ENCODE assay signal across 9 cellular contexts in the genomic region with DNA sequence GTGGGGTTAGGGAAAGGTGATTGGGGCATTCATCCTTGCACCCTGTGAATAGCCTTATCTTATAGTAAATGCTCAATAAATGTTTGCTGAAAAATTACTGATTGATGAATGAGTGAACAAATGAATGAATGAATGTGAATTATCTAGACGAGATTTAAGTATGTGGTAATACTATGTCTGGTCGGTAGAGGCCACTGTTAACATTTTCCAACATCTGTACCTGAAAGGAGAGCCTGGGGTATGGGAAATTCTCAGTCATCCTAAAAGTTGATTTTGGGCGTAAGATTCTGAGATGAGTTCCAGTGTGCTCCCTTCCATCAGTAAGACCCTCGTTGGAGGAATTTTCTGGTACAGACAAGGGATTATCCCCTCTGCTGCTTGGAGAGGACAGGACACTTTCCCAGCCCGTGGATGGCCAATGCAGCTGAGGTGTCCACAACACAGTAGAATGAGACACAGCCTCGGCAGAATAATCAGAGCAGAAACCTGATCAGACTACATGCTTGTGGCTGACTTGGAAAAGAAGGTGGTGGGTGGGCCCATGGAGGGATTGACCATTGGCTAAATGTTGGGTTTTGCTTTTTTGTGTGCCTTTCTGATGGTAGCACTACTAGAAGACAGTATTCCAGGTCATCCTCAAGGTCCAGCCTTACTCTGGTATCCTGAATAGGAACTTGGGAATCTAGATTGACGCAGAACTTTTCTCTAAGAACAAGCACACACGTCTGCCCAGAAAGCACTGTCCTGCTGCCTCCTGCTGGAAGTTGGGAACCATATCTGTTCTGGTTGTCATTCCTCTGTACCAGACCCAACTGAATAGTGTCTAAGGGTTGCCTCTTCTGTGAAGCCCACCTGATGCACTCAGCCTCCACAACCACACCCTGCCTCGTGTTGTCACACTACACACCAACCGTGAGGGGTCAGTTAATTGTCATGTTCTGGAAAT.
DNase-seq lines count a peak whose midpoint lies in the region; ATAC-seq, FAIRE-seq and TF ChIP-seq lines count a peak whose summit lies in the region.
"Had no signal": no experiment of that assay in that cellular context is flagged by ENCODE, and none has a peak within 500 bp of the region (broad histone marks: within the 10 kb centered on the region; RNA-seq: fewer than 3 reads in every experiment).

No MANE protein-coding gene starts in this region.

- H3K4me1 ChIP-seq in BE2C (no peaks in the 10 kb centered on the region), GM23248 (ENCODE audit: insufficient read depth) (no peaks in the 10 kb centered on the region)

- no peaks in the 10 kb centered on the region for H4K20me1 ChIP-seq in GM23248 (ENCODE audit: insufficient read depth)

- in situ Hi-C loops in GM23248 (cut with MboI) = loop anchor here (25.0 kb wide), 1 partner anchor 581 kb away; no protein-coding TSS in a partner anchor

- H3K36me3 Mint-ChIP-seq in nephron progenitor cell (ENCODE audit: low read depth) = no peaks in the 10 kb centered on the region
- H3K36me3 Mint-ChIP-seq in stimulated activated effector memory CD8-positive, alpha-beta T cell treated with anti-CD3 and anti-CD28 coated beads, Interleukin-12 subunit alpha, Interleukin-12 subunit beta, amount 100 ng/mL, for 72 hours = no peaks in the 10 kb centered on the region

- no peaks in the 10 kb centered on the region for H3K9me3 Mint-ChIP-seq in nephron progenitor cell
- H3K9me3 Mint-ChIP-seq in stimulated activated effector memory CD8-positive, alpha-beta T cell treated with anti-CD3 and anti-CD28 coated beads, Interleukin-12 subunit alpha, Interleukin-12 subunit beta, amount 100 ng/mL, for 72 hours = no peaks in the 10 kb centered on the region

- H3K4me3 ChIP-seq in BE2C (ENCODE audit: low read depth, low read length) (no peak overlapping the region), GM23248 (no peak overlapping the region)

- DNase-seq in BE2C (no peak), GM23248 (peak; percentile 30), NCI-H69 (lab: John Stamatoyannopoulos, UW) (peak; percentile 27), nephron progenitor cell (no peak), posterior cingulate gyrus (no peak)
- no peak for DNase-seq in stimulated activated effector memory CD8-positive, alpha-beta T cell treated with anti-CD3 and anti-CD28 coated beads, Interleukin-12 subunit alpha, Interleukin-12 subunit beta, amount 100 ng/mL, for 72 hours (ENCODE audit: low spot score in 2 of 2)

- H3K27me3 Mint-ChIP-seq in nephron progenitor cell (ENCODE audit: low read depth, poor library complexity) = peaks cover 36% of the 10 kb centered on the region

- no peak overlapping the region for H3K4me3 Mint-ChIP-seq in nephron progenitor cell
- H3K4me3 Mint-ChIP-seq in stimulated activated effector memory CD8-positive, alpha-beta T cell treated with anti-CD3 and anti-CD28 coated beads, Interleukin-12 subunit alpha, Interleukin-12 subunit beta, amount 100 ng/mL, for 72 hours = no peak overlapping the region

- H3K9me3 ChIP-seq in BE2C (no peaks in the 10 kb centered on the region), GM23248 (ENCODE audit: low read depth) (no peaks in the 10 kb centered on the region)

- H3K27ac ChIP-seq in GM23248 = no peak overlapping the region
- H3K27ac ChIP-seq: epithelial cell of prostate had no signal

- intact Hi-C loops in posterior cingulate gyrus (cut with DNase I) = no loop called here

- H3K9ac ChIP-seq in GM23248 = no peak overlapping the region

- no peak overlapping the region for H3K27ac Mint-ChIP-seq in nephron progenitor cell
- H3K27ac Mint-ChIP-seq in stimulated activated effector memory CD8-positive, alpha-beta T cell treated with anti-CD3 and anti-CD28 coated beads, Interleukin-12 subunit alpha, Interleukin-12 subunit beta, amount 100 ng/mL, for 72 hours = no peak overlapping the region

- no peaks in the 10 kb centered on the region for H3K79me2 ChIP-seq in GM23248 (ENCODE audit: insufficient read depth)

- H3K9me2 ChIP-seq in GM23248 (ENCODE audit: insufficient read depth) = no peaks in the 10 kb centered on the region

- H3K36me3 ChIP-seq in BE2C (no peaks in the 10 kb centered on the region), GM23248 (ENCODE audit: low read depth) (no peaks in the 10 kb centered on the region)

- WGBS in GM23248 (ENCODE audit: low coverage in 1 of 2, low lambda C conversion rate in 2 of 2, missing lambda C conversion rate in 2 of 2), 2 experiments = 19 to 23% methylated on average over 10 of the region's 10 CpGs

- no peaks in the 10 kb centered on the region for H3F3A ChIP-seq in GM23248 (ENCODE audit: insufficient read depth)

- no peaks in the 10 kb centered on the region for H3K4me1 Mint-ChIP-seq in nephron progenitor cell
- H3K4me1 Mint-ChIP-seq in stimulated activated effector memory CD8-positive, alpha-beta T cell treated with anti-CD3 and anti-CD28 coated beads, Interleukin-12 subunit alpha, Interleukin-12 subunit beta, amount 100 ng/mL, for 72 hours = peaks cover 5% of the 10 kb centered on the region

- no peaks in the 10 kb centered on the region for H3K27me3 ChIP-seq in BE2C
- H3K27me3 ChIP-seq in GM23248 (replicated peaks; ENCODE audit: insufficient read depth) = peaks cover 37% of the 10 kb centered on the region

- no peak overlapping the region for H3K4me2 ChIP-seq in GM23248 (ENCODE audit: unreplicated experiment)

- H2AFZ ChIP-seq in GM23248 = no peak overlapping the region

- TF ChIP-seq CTCF in BE2C (IDR thresholded peaks at IDR 0.05; ENCODE audit: low read depth, low read length) = peak; percentile 59
- TF ChIP-seq CTCF in nephron progenitor cell (IDR thresholded peaks at IDR 0.05) = peak; percentile 64

- TF ChIP-seq POLR2A in GM18505 (IDR thresholded peaks at IDR 0.05; ENCODE audit: borderline replicate concordance, extremely low read depth, insufficient read depth, insufficient read length) = no peak

- FAIRE-seq in endometrium (lab: Jason Lieb, UNC) = peak; percentile 67

- ATAC-seq in GM18505 (IDR thresholded peaks at IDR 0.05; ENCODE audit: unreplicated experiment) = no peak
- ATAC-seq in stimulated activated effector memory CD8-positive, alpha-beta T cell treated with anti-CD3 and anti-CD28 coated beads, Interleukin-12 subunit alpha, Interleukin-12 subunit beta, amount 100 ng/mL, for 72 hours = no peak

Comparison
In these comparisons a context has a peak if more than half of its experiments do, and no peak if none do; other contexts are left out.
1. DNase-seq: peak in GM23248 (single experiment) and NCI-H69 (single experiment); none in BE2C (single experiment), nephron progenitor cell (single experiment), posterior cingulate gyrus (0 of 10) and stimulated activated effector memory CD8-positive, alpha-beta T cell treated with anti-CD3 and anti-CD28 coated beads, Interleukin-12 subunit alpha, Interleukin-12 subunit beta, amount 100 ng/mL, for 72 hours (0 of 2).